In genomic region chr11:131588057-131588456, GRCh38 we compare ENCODE assay signal across 28 cellular contexts.
"Had no signal": no experiment of that assay in that cellular context is flagged by ENCODE, and none has a peak within 500 bp of the region (broad histone marks: within the 10 kb centered on the region; RNA-seq: fewer than 3 reads in every experiment).

No MANE protein-coding gene starts in this region.

- H3K4me2 ChIP-seq: neural progenitor cell had no signal

- H3K4me3 ChIP-seq: neural progenitor cell, ovary, psoas muscle, right lobe of liver, sigmoid colon, stomach, suprapubic skin, thoracic aorta, thyroid gland, tibial nerve, upper lobe of left lung, vagina had no signal

- H3K27ac ChIP-seq: neural progenitor cell, ovary, parathyroid adenoma, psoas muscle, right lobe of liver, sigmoid colon, stomach, suprapubic skin, thoracic aorta, thyroid gland, tibial nerve, upper lobe of left lung, vagina had no signal

- H3K9me3 ChIP-seq: ovary, psoas muscle, right lobe of liver, sigmoid colon, suprapubic skin, thoracic aorta, thyroid gland, vagina had no signal

- H3K36me3 ChIP-seq: neural progenitor cell, ovary, right lobe of liver, sigmoid colon, stomach, suprapubic skin, thoracic aorta, thyroid gland, tibial nerve, upper lobe of left lung, vagina had no signal

- H3K79me2 ChIP-seq: parathyroid adenoma had no signal

- DNase-seq: natural killer cell; occipital lobe; ovary; psoas muscle; right cardiac atrium; right lobe of liver; sigmoid colon; small intestine; stimulated activated CD4-positive, alpha-beta T cell treated with anti-CD3 and anti-CD28 coated beads, Interleukin-15, amount 100 ng/mL, for 24 hours; stimulated activated CD4-positive, alpha-beta T cell treated with anti-CD3 and anti-CD28 coated beads, Interleukin-2, amount 100 ng/mL, for 24 hours; stimulated activated CD4-positive, alpha-beta T cell treated with anti-CD3 and anti-CD28 coated beads, Interleukin-2, amount 100 ng/mL, for 48 hours; stimulated activated CD4-positive, alpha-beta T cell treated with anti-CD3 and anti-CD28 coated beads, Interleukin-4, amount 100 ng/mL, for 24 hours; stimulated activated naive B cell treated with anti-CD40 and anti-IgM and Interleukin-4, amounts not matched to agents 10 μg/mL and 1 μg/mL and 100 μg/mL, for 72 hours; stimulated activated naive CD4-positive, alpha-beta T cell treated with Interleukin-2 at 50 U/mL for 16 hours; stomach; thyroid gland; trophoblast cell; upper lobe of left lung had no signal

- H3K4me1 ChIP-seq: parathyroid adenoma, psoas muscle, right lobe of liver, sigmoid colon, stomach, suprapubic skin, thyroid gland, tibial nerve, upper lobe of left lung, vagina had no signal

- H3K9ac ChIP-seq: neural progenitor cell, parathyroid adenoma had no signal

- H3K27me3 ChIP-seq: neural progenitor cell, ovary, right lobe of liver, sigmoid colon, suprapubic skin, tibial nerve, upper lobe of left lung, vagina had no signal

- H3K4me3 Mint-ChIP-seq: natural killer cell; nephron; neural progenitor cell; stimulated activated effector memory CD8-positive, alpha-beta T cell treated with anti-CD3 and anti-CD28 coated beads, Interleukin-12 subunit alpha, Interleukin-12 subunit beta, amount 100 ng/mL, for 72 hours; stimulated activated naive B cell treated with anti-CD40 and anti-IgM and Interleukin-4, amounts not matched to agents 10 μg/mL and 1 μg/mL and 100 μg/mL, for 72 hours; stimulated activated naive CD8-positive, alpha-beta T cell treated with anti-CD3 and anti-CD28 coated beads, Interleukin-15, Interleukin-2, amounts not matched to agents 100 ng/mL and 50 ng/mL, for 24 hours had no signal

- H3K27ac Mint-ChIP-seq: natural killer cell; nephron; neural progenitor cell; progenitor cell of endocrine pancreas; stimulated activated effector memory CD8-positive, alpha-beta T cell treated with anti-CD3 and anti-CD28 coated beads, Interleukin-12 subunit alpha, Interleukin-12 subunit beta, amount 100 ng/mL, for 72 hours; stimulated activated naive B cell treated with anti-CD40 and anti-IgM and Interleukin-4, amounts not matched to agents 10 μg/mL and 1 μg/mL and 100 μg/mL, for 72 hours; stimulated activated naive CD8-positive, alpha-beta T cell treated with anti-CD3 and anti-CD28 coated beads, Interleukin-15, Interleukin-2, amounts not matched to agents 100 ng/mL and 50 ng/mL, for 24 hours had no signal

- ATAC-seq: natural killer cell; psoas muscle; right cardiac atrium; right lobe of liver; stimulated activated effector memory CD8-positive, alpha-beta T cell treated with anti-CD3 and anti-CD28 coated beads, Interleukin-12 subunit alpha, Interleukin-12 subunit beta, amount 100 ng/mL, for 72 hours; stimulated activated naive B cell treated with anti-CD40 and anti-IgM and Interleukin-4, amounts not matched to agents 10 μg/mL and 1 μg/mL and 100 μg/mL, for 72 hours had no signal

- H3K4me1 Mint-ChIP-seq: natural killer cell; stimulated activated effector memory CD8-positive, alpha-beta T cell treated with anti-CD3 and anti-CD28 coated beads, Interleukin-12 subunit alpha, Interleukin-12 subunit beta, amount 100 ng/mL, for 72 hours; stimulated activated naive B cell treated with anti-CD40 and anti-IgM and Interleukin-4, amounts not matched to agents 10 μg/mL and 1 μg/mL and 100 μg/mL, for 72 hours had no signal

- H3K9me3 Mint-ChIP-seq: neural progenitor cell had no signal

- H2AFZ ChIP-seq: neural progenitor cell, parathyroid adenoma had no signal

- H3K36me3 Mint-ChIP-seq: natural killer cell; neural progenitor cell; stimulated activated effector memory CD8-positive, alpha-beta T cell treated with anti-CD3 and anti-CD28 coated beads, Interleukin-12 subunit alpha, Interleukin-12 subunit beta, amount 100 ng/mL, for 72 hours; stimulated activated naive B cell treated with anti-CD40 and anti-IgM and Interleukin-4, amounts not matched to agents 10 μg/mL and 1 μg/mL and 100 μg/mL, for 72 hours had no signal
